In genomic region chr1:200634449-200635122, GRCh38 we compare ENCODE assay signal across 16 cellular contexts. TPM values are rescaled to one million over a fixed set of nuclear protein-coding genes. Genes with fewer than 3 reads are reported as not detected.
DNase-seq lines count a peak whose midpoint lies in the region; ATAC-seq and TF ChIP-seq lines count a peak whose summit lies in the region.
"Had no signal": no experiment of that assay in that cellular context is flagged by ENCODE, and none has a peak within 500 bp of the region (broad histone marks: within the 10 kb centered on the region; RNA-seq: fewer than 3 reads in every experiment).

No MANE protein-coding gene starts in this region.

- H3K9ac ChIP-seq in Loucy (ENCODE audit: low read depth, low read length, poor library complexity, severe bottlenecking), result no peak overlapping the region

- intact Hi-C loops in psoas muscle (cut with DNase I), result no loop called here

- H3K36me3 ChIP-seq in Loucy (ENCODE audit: insufficient read depth, low read length), result no peaks in the 10 kb centered on the region
- no peaks in the 10 kb centered on the region for H3K36me3 ChIP-seq in psoas muscle (ENCODE audit: insufficient read depth in 1 of 2, low read depth in 1 of 2)
- H3K36me3 ChIP-seq: SJCRH30 had no signal

- H3K27ac ChIP-seq in C4-2B (no peak overlapping the region), psoas muscle (no peak overlapping the region)
- H3K27ac ChIP-seq: SJCRH30 had no signal

- no peaks in the 10 kb centered on the region for H3K4me1 ChIP-seq in Loucy (ENCODE audit: insufficient read depth, low read length, poor library complexity, severe bottlenecking)
- no peaks in the 10 kb centered on the region for H3K4me1 ChIP-seq in psoas muscle
- H3K4me1 ChIP-seq: SJCRH30 had no signal

- ATAC-seq in psoas muscle, result no peak
- ATAC-seq: natural killer cell had no signal

- DNase-seq in GM13977 (ENCODE audit: low spot score) (no peak), choroid plexus epithelial cell (ENCODE audit: low read depth) (no peak), psoas muscle (no peak), cerebellum (ENCODE audit: low spot score) (no peak), NCI-H526 treated with DMSO at 0.1 percent for 48 hours (lab: John Stamatoyannopoulos, UW) (no peak)
- no peak for DNase-seq in stimulated activated CD4-positive, alpha-beta T cell treated with anti-CD3 and anti-CD28 coated beads, Interleukin-15, amount 100 ng/mL, for 24 hours
- DNase-seq: activated CD4-positive, alpha-beta T cell treated with anti-CD3 and anti-CD28 coated beads, Interleukin-2, amount 10 ng/mL, durations not matched to agents 7 days and 5 days; activated naive CD8-positive, alpha-beta T cell treated with anti-CD3 and anti-CD28 coated beads, Interleukin-2, amount 10 ng/mL, durations not matched to agents 7 days and 5 days; activated T-cell treated with anti-CD3 and anti-CD28 coated beads, Interleukin-2, amount 50 U/mL, for 1 hour; natural killer cell; NK-92 treated with Interleukin-12 subunit alpha and Interleukin-12 subunit beta, amount 100 ng/mL, for 24 hours; retina; SJCRH30; T1000 had no signal

- H3K4me2 ChIP-seq in Loucy (ENCODE audit: low read depth, low read length, poor library complexity, severe bottlenecking), result no peak overlapping the region

- no peaks in the 10 kb centered on the region for H4K20me1 ChIP-seq in Loucy (ENCODE audit: insufficient read depth, low read length, poor library complexity, severe bottlenecking)

- H3K27me3 ChIP-seq in Loucy (ENCODE audit: insufficient read depth, low read length, poor library complexity, severe bottlenecking) (no peaks in the 10 kb centered on the region), psoas muscle (ENCODE audit: insufficient read depth in 3 of 3, low read length in 2 of 3) (no peaks in the 10 kb centered on the region)
- H3K27me3 ChIP-seq: SJCRH30 had no signal

- in situ Hi-C loops in GM13977 (cut with MboI; ENCODE audit: low pct_unique_long_range_greater_than_20kb, low sequenced_read_pairs, unreplicated experiment), result no loop called here

- H3K79me2 ChIP-seq in Loucy (ENCODE audit: insufficient read depth, low read length), result no peaks in the 10 kb centered on the region

- no peaks in the 10 kb centered on the region for H3F3A ChIP-seq in Loucy (ENCODE audit: low read depth)

- H3K9me3 ChIP-seq in Loucy (ENCODE audit: insufficient read depth, low read depth, low read length) (no peaks in the 10 kb centered on the region), psoas muscle (no peaks in the 10 kb centered on the region)
- H3K9me3 ChIP-seq: SJCRH30 had no signal

- no peak overlapping the region for H3K4me3 ChIP-seq in Loucy (ENCODE audit: low read length, poor library complexity, severe bottlenecking)
- H3K4me3 ChIP-seq in choroid plexus epithelial cell (ENCODE audit: low read depth, low read length), result no peak overlapping the region
- H3K4me3 ChIP-seq in psoas muscle, result no peak overlapping the region
- H3K4me3 ChIP-seq: SJCRH30 had no signal

- 0% methylated on average over 1 of the region's 1 CpG for WGBS in psoas muscle, 3 donors

- TF ChIP-seq CTCF in C4-2B (conservative IDR thresholded peaks at IDR 0.05) (peak; percentile 18), GM13977 (IDR thresholded peaks at IDR 0.05; ENCODE audit: extremely low read depth, insufficient read depth, missing control alignments) (peak; percentile 46), Loucy (conservative IDR thresholded peaks at IDR 0.05; ENCODE audit: low read length) (peak; percentile 53), choroid plexus epithelial cell (conservative IDR thresholded peaks at IDR 0.05; ENCODE audit: low read depth, low read length) (peak; percentile 12), psoas muscle (IDR thresholded peaks at IDR 0.05) (no peak)

- no peak overlapping the region for H2AFZ ChIP-seq in Loucy (ENCODE audit: low read length)

- H3K9me2 ChIP-seq in Loucy (replicated peaks; ENCODE audit: low read depth, low read length), result no peaks in the 10 kb centered on the region

RNA-seq across cellular contexts. Expression of gene KIF14, which starts 14.0 kb away (rescaled TPM):
- total RNA-seq in psoas muscle (under 1 TPM; 0.04 to 0.11 (median 0.08) TPM), cerebellum (4.8 TPM)
- polyA plus RNA-seq in psoas muscle, result under 1 TPM; 0.01 to 0.06 (median 0.04) TPM

RNA-seq across cellular contexts. Expression of gene DDX59, which starts 35.1 kb away (rescaled TPM):
- total RNA-seq in psoas muscle, result 10 to 100 TPM; 18.1 to 33.7 (median 29.9) TPM
- polyA plus RNA-seq in psoas muscle, result 10 to 100 TPM; 16.9 to 40.1 (median 30.1) TPM
- total RNA-seq in cerebellum, result 20.5 TPM
